In the genomic region with DNA sequence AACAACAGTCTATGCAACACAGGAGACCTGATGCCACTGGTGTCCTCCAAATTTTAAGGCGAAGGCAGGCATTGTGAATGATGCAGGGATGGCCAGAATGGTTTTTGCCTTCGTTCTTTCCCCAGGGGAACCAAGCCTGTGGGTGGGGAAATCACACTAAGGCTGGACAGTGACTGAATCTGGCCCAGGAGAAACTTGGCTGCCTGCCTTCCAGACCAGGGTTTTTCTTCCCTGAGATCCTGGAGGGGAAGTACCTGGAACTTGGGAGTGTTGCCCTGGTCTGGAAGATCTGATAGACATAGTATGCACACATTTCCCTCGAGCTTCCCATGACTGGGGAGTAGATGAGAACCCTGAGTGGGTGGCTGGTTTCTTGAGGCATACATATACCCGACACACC, we compare ENCODE assay signal across 1 cellular context.
TF ChIP-seq lines count a peak whose summit lies in the region.

No MANE protein-coding gene starts in this region.

TF ChIP-seq in endothelial cell of umbilical vein, 7 proteins besides CTCF, POLR2A, EP300 and RAD21:
- TF ChIP-seq, protein P1, sequence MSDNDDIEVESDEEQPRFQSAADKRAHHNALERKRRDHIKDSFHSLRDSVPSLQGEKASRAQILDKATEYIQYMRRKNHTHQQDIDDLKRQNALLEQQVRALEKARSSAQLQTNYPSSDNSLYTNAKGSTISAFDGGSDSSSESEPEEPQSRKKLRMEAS (IDR thresholded peaks at IDR 0.05; ENCODE audit: insufficient read depth, insufficient read length), result no peak
- TF ChIP-seq FOS (IDR thresholded peaks at IDR 0.05; ENCODE audit: borderline replicate concordance, insufficient read depth, low read length) (no peak), GATA2 (IDR thresholded peaks at IDR 0.05; ENCODE audit: insufficient read depth, insufficient read length, low read depth, low read length) (no peak), JUN (IDR thresholded peaks at IDR 0.05; ENCODE audit: borderline replicate concordance, insufficient read depth, insufficient read length, low read depth) (no peak), EZH2 (IDR thresholded peaks at IDR 0.05; ENCODE audit: borderline replicate concordance, low read depth, low read length, severe bottlenecking) (no peak), POLR2AphosphoS5 (IDR thresholded peaks at IDR 0.05; ENCODE audit: insufficient read depth, low read depth, low read length) (no peak), MYC (IDR thresholded peaks at IDR 0.05; ENCODE audit: low read depth, low read length) (no peak)
